Comparison of ENCODE assay signal across 1 cellular context in the genomic region with DNA sequence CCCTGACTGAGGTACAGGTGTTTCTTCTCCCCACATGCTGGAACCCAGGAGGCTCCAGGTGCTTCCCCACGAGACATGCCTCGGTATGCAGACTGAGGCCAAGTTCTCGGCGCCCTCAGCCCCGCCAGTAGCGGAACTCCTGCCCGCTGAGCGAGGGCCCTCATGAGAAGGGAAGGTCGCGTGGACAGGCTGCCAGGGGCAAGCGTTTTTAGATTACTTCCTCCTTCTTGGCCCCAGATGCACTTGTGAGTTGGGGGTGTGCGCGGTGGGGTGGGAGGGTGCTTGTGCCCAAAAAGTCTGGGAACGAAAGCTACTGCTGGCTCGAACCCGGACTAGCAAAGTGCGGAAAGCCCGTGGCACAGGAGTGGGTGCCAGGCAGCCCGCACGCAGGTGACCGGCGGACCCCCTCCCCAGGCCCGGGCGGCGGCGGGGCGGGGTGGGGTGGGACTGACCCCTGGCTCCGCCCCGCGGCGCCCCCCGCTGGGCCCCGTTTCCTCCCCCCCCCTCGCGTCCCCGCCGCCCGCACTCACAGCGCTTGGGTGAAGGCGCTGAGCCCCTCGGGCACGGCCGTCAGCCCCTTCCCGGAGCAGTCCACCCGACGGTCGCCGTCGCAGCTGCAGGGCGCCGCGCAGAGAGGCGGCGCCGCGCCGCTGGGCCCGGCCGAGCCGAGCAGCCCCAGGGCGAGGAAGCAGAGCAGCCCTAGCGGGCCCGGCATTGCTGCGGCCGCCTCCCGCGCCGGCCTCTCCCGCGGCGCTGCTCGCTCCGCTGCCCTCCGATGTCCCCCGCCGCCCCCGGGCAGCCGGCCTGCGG.
TF ChIP-seq lines count a peak whose summit lies in the region.

No MANE protein-coding gene starts in this region.

TF ChIP-seq in GM23338, 12 proteins besides CTCF, POLR2A, EP300 and RAD21 (continued from another document):
- no peak for TF ChIP-seq ZNF462 (CRISPR knock-in tag; IDR thresholded peaks at IDR 0.05)
- no peak for TF ChIP-seq EZH2phosphoT487 (IDR thresholded peaks at IDR 0.05; ENCODE audit: unreplicated experiment)
- TF ChIP-seq NANOG (IDR thresholded peaks at IDR 0.05; ENCODE audit: borderline replicate concordance): no peak
